37 cellular contexts compared by ENCODE assay signal in the genomic region with DNA sequence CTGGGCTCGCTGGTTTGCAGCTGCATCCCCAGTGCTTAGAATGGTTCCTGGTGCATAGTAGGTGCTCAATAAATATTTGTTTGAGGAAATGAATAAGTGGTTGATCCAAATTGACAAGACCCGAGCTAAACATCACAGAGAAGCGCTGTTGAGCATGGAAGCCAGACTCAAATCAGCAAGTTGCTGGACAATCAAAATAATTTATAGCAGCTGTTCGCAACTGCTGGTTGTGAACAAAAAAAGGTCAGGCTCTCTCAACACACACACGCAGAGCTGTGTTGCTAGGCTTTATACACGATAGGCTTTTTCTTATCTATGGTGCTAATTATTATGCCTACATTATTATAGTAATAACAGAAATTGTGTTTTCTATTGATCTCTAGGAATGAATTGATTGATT.
"Had no signal": no experiment of that assay in that cellular context is flagged by ENCODE, and none has a peak within 500 bp of the region (broad histone marks: within the 10 kb centered on the region; RNA-seq: fewer than 3 reads in every experiment).

No MANE protein-coding gene starts in this region.

- H3K4me1 ChIP-seq: adrenal gland, ascending aorta had no signal

- H3K4me3 ChIP-seq: adrenal gland, ascending aorta, cardiac muscle cell had no signal

- H3K27me3 ChIP-seq: ascending aorta, cardiac muscle cell had no signal

- H3K9me3 ChIP-seq: adrenal gland, ascending aorta had no signal

- H3K9me3 Mint-ChIP-seq: activated CD4-positive, alpha-beta T cell treated with anti-CD3 and anti-CD28 coated beads, Interleukin-2, amount 10 ng/mL, durations not matched to agents 24 days and 14 days; activated CD8-positive, alpha-beta T cell treated with anti-CD3 and anti-CD28 coated beads for 36 hours; T-helper 1 cell treated with Interleukin-12 subunit alpha and Interleukin-12 subunit beta and Interleukin-4 antibody, amounts not matched to agents 30 μg/mL and 1 μg/mL, for 36 hours; T-helper 2 cell treated with Interferon-gamma antibody and Interleukin-4, amounts not matched to agents 5 μg/mL and 100 μg/mL, for 36 hours had no signal

- H3K4me3 Mint-ChIP-seq: activated B cell treated with CpG ODN at 0.5 μM for 24 hours; activated CD4-positive, alpha-beta memory T cell treated with anti-CD3 and anti-CD28 coated beads for 36 hours; activated CD4-positive, alpha-beta T cell treated with anti-CD3 and anti-CD28 coated beads, Interleukin-2, amount 10 ng/mL, durations not matched to agents 24 days and 14 days; activated CD8-positive, alpha-beta T cell treated with anti-CD3 and anti-CD28 coated beads for 36 hours; activated naive CD4-positive, alpha-beta T cell treated with anti-CD3 and anti-CD28 coated beads for 36 hours; activated naive CD8-positive, alpha-beta T cell treated with anti-CD3 and anti-CD28 coated beads for 36 hours; activated T-cell treated with anti-CD3 and anti-CD28 coated beads, Interleukin-2, amount 50 U/mL, for 4 hours; activated T-cell treated with anti-CD3 and anti-CD28 coated beads, Interleukin-2, amount 50 U/mL, for 72 hours; activated T-helper 1 cell treated with anti-CD3 and anti-CD28 coated beads, Interleukin-12 subunit alpha, Interleukin-12 subunit beta, Interleukin-2, Interleukin-4 antibody, amounts not matched to agents 30 ng/mL and 10 ng/mL and 1 ng/mL, durations not matched to agents 14 hours and 24 hours and 36 hours; activated T-helper 17 cell treated with anti-CD3 and anti-CD28 coated beads, Interleukin-2, amount 50 U/mL, for 72 hours; brain; central memory CD8-positive, alpha-beta T cell; T-helper 1 cell treated with Interleukin-12 subunit alpha and Interleukin-12 subunit beta and Interleukin-4 antibody, amounts not matched to agents 30 μg/mL and 1 μg/mL, for 36 hours; T-helper 2 cell treated with Interferon-gamma antibody and Interleukin-4, amounts not matched to agents 5 μg/mL and 100 μg/mL, for 36 hours had no signal

- H3K4me1 Mint-ChIP-seq: activated B cell treated with CpG ODN at 0.5 μM for 24 hours; activated CD4-positive, alpha-beta T cell treated with anti-CD3 and anti-CD28 coated beads, Interleukin-2, amount 10 ng/mL, durations not matched to agents 24 days and 14 days; activated naive CD8-positive, alpha-beta T cell treated with anti-CD3 and anti-CD28 coated beads for 36 hours; activated T-helper 17 cell treated with anti-CD3 and anti-CD28 coated beads, Interleukin-2, amount 50 U/mL, for 72 hours; brain; central memory CD8-positive, alpha-beta T cell had no signal

- H3K27ac ChIP-seq: adrenal gland, ascending aorta, cardiac muscle cell, VCaP had no signal

- H3K36me3 ChIP-seq: adrenal gland, ascending aorta, cardiac muscle cell had no signal

- DNase-seq: activated B cell treated with CpG ODN at 0.5 μM for 24 hours; activated CD4-positive, alpha-beta memory T cell treated with anti-CD3 and anti-CD28 coated beads for 36 hours; activated CD4-positive, alpha-beta T cell treated with anti-CD3 and anti-CD28 coated beads for 4 hours; activated CD4-positive, alpha-beta T cell treated with anti-CD3 and anti-CD28 coated beads, Interleukin-2, amount 10 ng/mL, durations not matched to agents 24 days and 14 days; activated CD4-positive, alpha-beta T cell treated with anti-CD3 and anti-CD28 coated beads, Interleukin-2, amount 50 U/mL, for 1 hour; activated CD4-positive, alpha-beta T cell treated with anti-CD3 and anti-CD28 coated beads, Interleukin-2, amount 50 U/mL, for 4 hours; activated CD4-positive, CD25-positive, alpha-beta regulatory T cell treated with anti-CD3 and anti-CD28 coated beads, Interleukin-2, amount 50 U/mL, for 72 hours; activated CD8-positive, alpha-beta memory T cell treated with anti-CD3 and anti-CD28 coated beads, Interleukin-2, amount 50 U/mL, for 4 hours; activated CD8-positive, alpha-beta T cell treated with anti-CD3 and anti-CD28 coated beads for 36 hours; activated effector memory CD4-positive, alpha-beta T cell treated with anti-CD3 and anti-CD28 coated beads, Interleukin-2, amount 50 U/mL, for 16 hours; activated gamma-delta T cell treated with Interleukin-2 at 50 U/mL for 16 hours; activated naive CD4-positive, alpha-beta T cell; activated naive CD4-positive, alpha-beta T cell treated with anti-CD3 and anti-CD28 coated beads for 36 hours; activated naive CD4-positive, alpha-beta T cell treated with anti-CD3 and anti-CD28 coated beads, Interleukin-2, amount 50 U/mL, for 16 hours; activated naive CD8-positive, alpha-beta T cell treated with anti-CD3 and anti-CD28 coated beads for 36 hours; activated T-cell treated with anti-CD3 and anti-CD28 coated beads for 4 hours; activated T-cell treated with anti-CD3 and anti-CD28 coated beads, Interleukin-2, amount 50 U/mL, for 1 hour; activated T-cell treated with anti-CD3 and anti-CD28 coated beads, Interleukin-2, amount 50 U/mL, for 4 hours; activated T-cell treated with anti-CD3 and anti-CD28 coated beads, Interleukin-2, amount 50 U/mL, for 72 hours; adrenal gland; amniotic stem cell; anterior cingulate cortex; caudate nucleus; cerebellar nuclear complex; T-helper 1 cell; T-helper 2 cell; T-helper 9 cell had no signal

- H3K36me3 Mint-ChIP-seq: activated CD4-positive, alpha-beta memory T cell treated with anti-CD3 and anti-CD28 coated beads for 36 hours; activated naive CD8-positive, alpha-beta T cell treated with anti-CD3 and anti-CD28 coated beads for 36 hours; brain had no signal

- H3K27me3 Mint-ChIP-seq: activated CD4-positive, alpha-beta T cell treated with anti-CD3 and anti-CD28 coated beads, Interleukin-2, amount 10 ng/mL, durations not matched to agents 24 days and 14 days; activated naive CD8-positive, alpha-beta T cell treated with anti-CD3 and anti-CD28 coated beads for 36 hours had no signal

- H3K27ac Mint-ChIP-seq: activated B cell treated with CpG ODN at 0.5 μM for 24 hours; activated CD4-positive, alpha-beta memory T cell treated with anti-CD3 and anti-CD28 coated beads for 36 hours; activated CD4-positive, alpha-beta T cell treated with anti-CD3 and anti-CD28 coated beads, Interleukin-2, amount 10 ng/mL, durations not matched to agents 24 days and 14 days; activated CD8-positive, alpha-beta T cell treated with anti-CD3 and anti-CD28 coated beads for 36 hours; activated naive CD4-positive, alpha-beta T cell treated with anti-CD3 and anti-CD28 coated beads for 36 hours; activated naive CD4-positive, alpha-beta T cell treated with anti-CD3 and anti-CD28 coated beads, Interleukin-2, amount 50 U/mL, for 72 hours; activated naive CD8-positive, alpha-beta T cell treated with anti-CD3 and anti-CD28 coated beads for 36 hours; activated T-cell treated with anti-CD3 and anti-CD28 coated beads, Interleukin-2, amount 50 U/mL, for 72 hours; activated T-helper 1 cell treated with anti-CD3 and anti-CD28 coated beads, Interleukin-12 subunit alpha, Interleukin-12 subunit beta, Interleukin-2, Interleukin-4 antibody, amounts not matched to agents 30 ng/mL and 10 ng/mL and 1 ng/mL, durations not matched to agents 14 hours and 24 hours and 36 hours; activated T-helper 17 cell treated with anti-CD3 and anti-CD28 coated beads, Interleukin-2, amount 50 U/mL, for 72 hours; brain; T-helper 1 cell treated with Interleukin-12 subunit alpha and Interleukin-12 subunit beta and Interleukin-4 antibody, amounts not matched to agents 30 μg/mL and 1 μg/mL, for 36 hours; T-helper 2 cell treated with Interferon-gamma antibody and Interleukin-4, amounts not matched to agents 5 μg/mL and 100 μg/mL, for 36 hours had no signal

- ATAC-seq: activated CD8-positive, alpha-beta T cell treated with anti-CD3 and anti-CD28 coated beads for 36 hours; activated naive CD4-positive, alpha-beta T cell treated with anti-CD3 and anti-CD28 coated beads, Interleukin-2, amount 50 U/mL, for 72 hours; activated T-cell treated with anti-CD3 and anti-CD28 coated beads, Interleukin-2, amount 50 U/mL, for 4 hours; activated T-cell treated with anti-CD3 and anti-CD28 coated beads, Interleukin-2, amount 50 U/mL, for 72 hours; activated T-helper 17 cell treated with anti-CD3 and anti-CD28 coated beads, Interleukin-2, amount 50 U/mL, for 72 hours had no signal
